Comparison of ENCODE assay signal across 8 cellular contexts in the genomic region with DNA sequence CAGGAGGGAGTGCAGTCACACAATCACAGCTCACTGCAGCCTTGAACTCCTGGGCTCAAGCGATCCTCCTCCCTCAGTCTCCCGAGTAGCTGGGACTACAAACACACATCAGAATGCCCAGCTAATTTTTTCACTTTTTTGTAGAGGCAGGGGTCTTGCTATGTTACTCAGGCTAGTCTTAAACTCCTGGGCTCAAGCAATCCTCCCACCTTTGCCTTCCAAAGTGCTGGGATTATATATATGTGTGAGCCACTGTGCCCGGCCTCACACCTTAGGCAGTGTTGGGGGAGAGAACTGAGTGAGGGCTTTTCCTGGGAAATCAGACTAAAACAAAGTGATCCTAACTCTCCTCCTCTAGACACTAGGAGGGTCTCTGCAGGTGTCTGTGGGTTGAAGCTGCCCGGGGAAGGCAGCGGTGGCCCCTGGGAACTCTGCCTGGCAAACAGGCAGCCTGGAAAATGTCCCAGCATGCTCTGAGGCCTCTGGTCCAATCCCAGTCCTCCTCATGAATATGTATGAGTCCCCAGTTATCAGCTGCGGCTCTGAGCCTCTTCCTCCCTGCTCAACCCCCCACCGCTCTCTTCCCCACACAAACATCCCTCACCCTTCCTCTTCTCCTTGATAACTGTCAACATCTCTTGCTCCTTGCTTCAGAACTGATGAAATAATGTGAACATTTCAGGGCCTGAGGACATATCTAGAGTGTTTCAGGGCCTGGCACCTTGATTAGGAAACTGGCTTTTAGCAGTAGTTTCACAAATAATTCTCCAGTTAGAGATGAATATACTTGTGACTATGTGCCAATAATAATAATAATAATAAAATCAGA. TPM values are rescaled to one million over a fixed set of nuclear protein-coding genes. Genes with fewer than 3 reads are reported as not detected.
A peak's percentile ranks its signal among the peaks of the same experiment; 100 is the strongest.
DNase-seq lines count a peak whose midpoint lies in the region; ATAC-seq, FAIRE-seq and TF ChIP-seq lines count a peak whose summit lies in the region.

No MANE protein-coding gene starts in this region.

- H3K4me1 ChIP-seq in A549 (peaks cover 47% of the 10 kb centered on the region), psoas muscle (peaks cover under 1% of the 10 kb centered on the region)

- intact Hi-C loops in psoas muscle (cut with DNase I) = no loop called here

- peak overlapping the region; percentile 35; the same call in 2 of the 3 replicates for H3K4me2 ChIP-seq in A549

- H3K9me3 ChIP-seq in A549 (no peaks in the 10 kb centered on the region), psoas muscle (no peaks in the 10 kb centered on the region)

- CTCF ChIA-PET in A549 (lab: Yijun Ruan, JAX) = interaction anchor here (1.1 kb wide), 1 partner anchor 9 kb away, joined by 3 read pairs; the partner anchor contains the start of gene TRAFD1

- H3K4me3 ChIP-seq in A549 (no peak overlapping the region), psoas muscle (peak overlapping the region; percentile 38)

- no peaks in the 10 kb centered on the region for H3K27me3 ChIP-seq in psoas muscle (ENCODE audit: insufficient read depth in 3 of 3, low read length in 2 of 3)

- TF ChIP-seq CTCF in A549 (IDR thresholded peaks at IDR 0.05) (no peak), GM20000 (IDR thresholded peaks at IDR 0.05; ENCODE audit: extremely low read depth, missing control alignments) (no peak), psoas muscle (IDR thresholded peaks at IDR 0.05) (no peak)

- peak; percentile 28; the same call in 1 of the 2 replicates for TF ChIP-seq POLR2A in A549 (IDR thresholded peaks at IDR 0.05; ENCODE audit: low read length)

- H3K36me3 ChIP-seq in psoas muscle (ENCODE audit: insufficient read depth in 1 of 2, low read depth in 1 of 2) = no peaks in the 10 kb centered on the region

- 59% methylated on average over 7 of the region's 7 CpGs for WGBS in A549 (ENCODE audit: missing lambda C conversion rate)
- 36 to 43% (median 39%) methylated on average over 7 of the region's 7 CpGs for WGBS in psoas muscle, 3 donors

- TF ChIP-seq EP300 in A549 (IDR thresholded peaks at IDR 0.05) = no peak

- ATAC-seq in A549 = peak; percentile 50 to 82; a peak in 4 of 6 replicates
- ATAC-seq in psoas muscle = peak; percentile 91 to 98 (median 96)

- no peak for TF ChIP-seq RAD21 in A549 (conservative IDR thresholded peaks at IDR 0.05 in 1 of 2, IDR thresholded peaks at IDR 0.05 in 1 of 2)

- POLR2A ChIA-PET in A549 (lab: Yijun Ruan, JAX) = interaction anchor here (0.9 kb wide), 1 partner anchor 9 kb away, joined by 4 read pairs; the partner anchor contains the start of gene TRAFD1

- peak; percentile 28 to 69 for DNase-seq in A549 (ENCODE audit: low read depth in 1 of 2, low spot score in 1 of 2)
- DNase-seq in GM20000 (ENCODE audit: low spot score) = peak; percentile 32
- DNase-seq in NCI-H524 treated with DMSO at 0.1 percent for 48 hours (lab: John Stamatoyannopoulos, UW) = peak; percentile 62
- peak; percentile 16 to 91 (median 73) for DNase-seq in amygdala (lab: John Stamatoyannopoulos, UW)
- peak; percentile 38 for DNase-seq in hepatic stellate cell (ENCODE audit: low spot score)
- peak; percentile 50 to 82 for DNase-seq in psoas muscle
- DNase-seq in OCI-M2 (lab: John Stamatoyannopoulos, UW; ENCODE audit: unreplicated experiment) = no peak
- no peak for DNase-seq in activated CD4-positive, alpha-beta T cell treated with anti-CD3 and anti-CD28 coated beads for 4 hours

- H3K27ac ChIP-seq in A549 = peak overlapping the region; percentile 49 to 78
- peak overlapping the region; percentile 65 for H3K27ac ChIP-seq in psoas muscle

- no peak for FAIRE-seq in A549 (lab: Jason Lieb, UNC)

TF ChIP-seq in A549, 52 proteins besides CTCF, POLR2A, EP300 and RAD21:
- TF ChIP-seq BCL3 (IDR thresholded peaks at IDR 0.05) (no peak), SMC3 (IDR thresholded peaks at IDR 0.05) (no peak), ZNF302 (CRISPR knock-in tag; IDR thresholded peaks at IDR 0.05) (no peak), JUN (IDR thresholded peaks at IDR 0.05) (no peak), HES2 (IDR thresholded peaks at IDR 0.05) (no peak), E2F6 (IDR thresholded peaks at IDR 0.05; ENCODE audit: borderline replicate concordance, low read depth) (no peak), HOXB5 (CRISPR knock-in tag; IDR thresholded peaks at IDR 0.05) (no peak), MAZ (IDR thresholded peaks at IDR 0.05; ENCODE audit: borderline replicate concordance, low read depth, low read length) (no peak), CBX2 (IDR thresholded peaks at IDR 0.05; ENCODE audit: borderline replicate concordance, low read depth) (no peak), HEYL (CRISPR knock-in tag; IDR thresholded peaks at IDR 0.05) (no peak), HDAC2 (IDR thresholded peaks at IDR 0.05) (no peak), KDM1A (IDR thresholded peaks at IDR 0.05; ENCODE audit: low read depth) (no peak)
- TF ChIP-seq, protein P1, sequence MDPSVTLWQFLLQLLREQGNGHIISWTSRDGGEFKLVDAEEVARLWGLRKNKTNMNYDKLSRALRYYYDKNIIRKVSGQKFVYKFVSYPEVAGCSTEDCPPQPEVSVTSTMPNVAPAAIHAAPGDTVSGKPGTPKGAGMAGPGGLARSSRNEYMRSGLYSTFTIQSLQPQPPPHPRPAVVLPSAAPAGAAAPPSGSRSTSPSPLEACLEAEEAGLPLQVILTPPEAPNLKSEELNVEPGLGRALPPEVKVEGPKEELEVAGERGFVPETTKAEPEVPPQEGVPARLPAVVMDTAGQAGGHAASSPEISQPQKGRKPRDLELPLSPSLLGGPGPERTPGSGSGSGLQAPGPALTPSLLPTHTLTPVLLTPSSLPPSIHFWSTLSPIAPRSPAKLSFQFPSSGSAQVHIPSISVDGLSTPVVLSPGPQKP (IDR thresholded peaks at IDR 0.05; ENCODE audit: low read depth, low read length) = no peak
TF ChIP-seq in A549: peak in this region for 0.

RNA-seq across cellular contexts. Expression of gene NAA25, which starts 7.9 kb away (rescaled TPM):
- 41.4 and 49.3 TPM in 2 replicates for polyA plus RNA-seq in A549 (2011; rRNA removed)
- polyA plus RNA-seq in A549 (2012; cell fraction: cytosol; rRNA removed) = 6.6 and 7.4 TPM in 2 replicates
- polyA plus RNA-seq in A549 (2012; cell fraction: nucleus; rRNA removed) = 9.7 and 16.5 TPM in 2 replicates
- 21.3 to 21.9 TPM (median 21.5 TPM) in 3 replicates for polyA plus RNA-seq in A549 (2017; fragmentation: RNase III; extraction: RNeasy Plus Mini Kit Qiagen cat#74134 plus additional on column Dnase treatment)
- 30.5 and 33.6 TPM in 2 replicates for polyA minus RNA-seq in A549 (2011; rRNA and poly(A)+ RNA removed)
- total RNA-seq in psoas muscle = 10 to 100 TPM; 28.1 to 46.5 (median 42.0) TPM
- 10 to 100 TPM; 10.9 to 27.3 (median 12.3) TPM for polyA plus RNA-seq in psoas muscle

RNA-seq across cellular contexts. Expression of gene TRAFD1, which starts 8.9 kb away (rescaled TPM):
- polyA plus RNA-seq in A549 (2011; rRNA removed) (23.3 and 33.1 TPM in 2 replicates), A549 (2017; fragmentation: RNase III; extraction: RNeasy Plus Mini Kit Qiagen cat#74134 plus additional on column Dnase treatment) (30.2 to 44.1 TPM (median 41.1 TPM) in 3 replicates), psoas muscle (10 to 100 TPM in 1 of 3 donors, 1 to 10 TPM in 2; 5.0 to 20.4 (median 9.3) TPM)
- 12.0 and 14.4 TPM in 2 replicates for polyA plus RNA-seq in A549 (2012; cell fraction: cytosol; rRNA removed)
- 12.7 and 19.3 TPM in 2 replicates for polyA plus RNA-seq in A549 (2012; cell fraction: nucleus; rRNA removed)
- 20.1 and 21.2 TPM in 2 replicates for polyA minus RNA-seq in A549 (2011; rRNA and poly(A)+ RNA removed)
- 10 to 100 TPM; 10.1 to 21.0 (median 18.0) TPM for total RNA-seq in psoas muscle

Comparison
In these comparisons a context has a peak if more than half of its experiments do, and no peak if none do; other contexts are left out.
1. DNase-seq: peak in A549 (2 of 2), GM20000 (single experiment), NCI-H524 treated with DMSO at 0.1 percent for 48 hours (single experiment), amygdala (56 of 56), hepatic stellate cell (single experiment) and psoas muscle (2 of 2); none in OCI-M2 (single experiment) and activated CD4-positive, alpha-beta T cell treated with anti-CD3 and anti-CD28 coated beads for 4 hours (0 of 2).